In genomic region chr1:210525759-210526158, GRCh38 we compare ENCODE assay signal across 19 cellular contexts.
"Had no signal": no experiment of that assay in that cellular context is flagged by ENCODE, and none has a peak within 500 bp of the region (broad histone marks: within the 10 kb centered on the region; RNA-seq: fewer than 3 reads in every experiment).

No MANE protein-coding gene starts in this region.

- ATAC-seq: effector memory CD8-positive, alpha-beta T cell; gastrocnemius medialis; left lobe of liver; stimulated activated effector memory CD8-positive, alpha-beta T cell treated with anti-CD3 and anti-CD28 coated beads, Interleukin-12 subunit alpha, Interleukin-12 subunit beta, amount 100 ng/mL, for 72 hours; stimulated activated naive CD8-positive, alpha-beta T cell treated with anti-CD3 and anti-CD28 coated beads, Interleukin-15, Interleukin-2, amounts not matched to agents 100 U/mL and 50 U/mL, for 24 hours had no signal

- H3K27me3 ChIP-seq: esophagus muscularis mucosa, gastrocnemius medialis, ovary, right atrium auricular region, suprapubic skin, thyroid gland had no signal

- DNase-seq: effector memory CD8-positive, alpha-beta T cell; gastrocnemius medialis; islet precursor cell; mammary epithelial cell; midbrain; naive B cell; ovary; stimulated activated CD4-positive, alpha-beta T cell treated with anti-CD3 and anti-CD28 coated beads, Interleukin-4, amount 100 ng/mL, for 1 hour; stimulated activated CD8-positive, alpha-beta memory T cell treated with anti-CD3 and anti-CD28 coated beads, Interleukin-4, amount 100 ng/mL, for 48 hours; stimulated activated naive CD8-positive, alpha-beta T cell treated with anti-CD3 and anti-CD28 coated beads, Interleukin-15, Interleukin-2, amounts not matched to agents 100 U/mL and 50 U/mL, for 24 hours; thyroid gland had no signal

- FAIRE-seq: colon, urothelium cell line had no signal

- H3K27ac ChIP-seq: epithelial cell of prostate, esophagus muscularis mucosa, gastrocnemius medialis, ovary, right atrium auricular region, suprapubic skin, thyroid gland had no signal

- H3K36me3 ChIP-seq: esophagus muscularis mucosa, gastrocnemius medialis, ovary, right atrium auricular region, suprapubic skin, thyroid gland had no signal

- H3K4me3 ChIP-seq: esophagus muscularis mucosa, gastrocnemius medialis, ovary, right atrium auricular region, suprapubic skin, thyroid gland had no signal

- H3K9me3 ChIP-seq: esophagus muscularis mucosa, gastrocnemius medialis, ovary, right atrium auricular region, suprapubic skin, thyroid gland had no signal

- H3K4me1 ChIP-seq: esophagus muscularis mucosa, gastrocnemius medialis, right atrium auricular region, suprapubic skin, thyroid gland had no signal
